In the genomic region with DNA sequence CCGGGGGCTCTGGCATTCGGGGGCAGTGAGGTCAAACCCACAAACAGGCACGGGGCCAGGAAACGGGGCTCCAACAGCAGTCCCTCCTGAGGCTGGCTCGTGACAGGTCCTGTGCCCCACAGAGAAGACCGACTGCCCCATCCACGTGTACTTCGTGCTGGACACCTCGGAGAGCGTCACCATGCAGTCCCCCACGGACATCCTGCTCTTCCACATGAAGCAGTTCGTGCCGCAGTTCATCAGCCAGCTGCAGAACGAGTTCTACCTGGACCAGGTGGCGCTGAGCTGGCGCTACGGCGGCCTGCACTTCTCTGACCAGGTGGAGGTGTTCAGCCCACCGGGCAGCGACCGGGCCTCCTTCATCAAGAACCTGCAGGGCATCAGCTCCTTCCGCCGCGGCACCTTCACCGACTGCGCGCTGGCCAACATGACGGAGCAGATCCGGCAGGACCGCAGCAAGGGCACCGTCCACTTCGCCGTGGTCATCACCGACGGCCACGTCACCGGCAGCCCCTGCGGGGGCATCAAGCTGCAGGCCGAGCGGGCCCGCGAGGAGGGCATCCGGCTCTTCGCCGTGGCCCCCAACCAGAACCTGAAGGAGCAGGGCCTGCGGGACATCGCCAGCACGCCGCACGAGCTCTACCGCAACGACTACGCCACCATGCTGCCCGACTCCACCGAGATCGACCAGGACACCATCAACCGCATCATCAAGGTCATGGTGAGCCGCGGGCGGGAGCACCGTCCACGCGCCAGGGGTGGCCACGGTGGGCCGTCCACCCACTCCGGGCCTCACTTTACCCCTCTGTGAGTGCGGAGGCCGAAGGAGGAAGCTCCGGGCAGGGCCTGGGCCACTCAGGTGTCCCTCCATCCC, we compare ENCODE assay signal across 11 cellular contexts. TPM values are rescaled to one million over a fixed set of nuclear protein-coding genes. Genes with fewer than 3 reads are reported as not detected.
DNase-seq lines count a peak whose midpoint lies in the region; ATAC-seq and TF ChIP-seq lines count a peak whose summit lies in the region.
"Had no signal": no experiment of that assay in that cellular context is flagged by ENCODE, and none has a peak within 500 bp of the region (broad histone marks: within the 10 kb centered on the region; RNA-seq: fewer than 3 reads in every experiment).

No MANE protein-coding gene starts in this region.

- DNase-seq in activated CD4-positive, alpha-beta T cell treated with anti-CD3 and anti-CD28 coated beads for 1 hour = peak; percentile 3
- no peak for DNase-seq in activated CD4-positive, alpha-beta T cell treated with anti-CD3 and anti-CD28 coated beads, Interleukin-2, amount 10 ng/mL, durations not matched to agents 24 days and 14 days
- DNase-seq in activated B cell treated with CpG ODN at 0.5 μM for 24 hours (peak; percentile 7), left colon (peak; percentile 1 to 20), KG1 (lab: John Stamatoyannopoulos, UW) (no peak), NCI-H526 treated with DMSO at 0.1 percent for 48 hours (lab: John Stamatoyannopoulos, UW) (no peak)
- DNase-seq in stimulated activated naive B cell treated with anti-CD40 and anti-IgM and Interleukin-4, amounts not matched to agents 10 μg/mL and 1 μg/mL and 100 μg/mL, for 72 hours = peak; percentile 0
- DNase-seq: Calu3, NCI-H446 treated with DMSO at 0.1 percent for 48 hours had no signal

- ATAC-seq in activated B cell treated with CpG ODN at 0.5 μM for 24 hours (ENCODE audit: low read depth) = no peak
- no peak for ATAC-seq in left colon
- ATAC-seq in stimulated activated naive B cell treated with anti-CD40 and anti-IgM and Interleukin-4, amounts not matched to agents 10 μg/mL and 1 μg/mL and 100 μg/mL, for 72 hours (replicated peaks) = no peak
- ATAC-seq in HG03521 (IDR thresholded peaks at IDR 0.05; ENCODE audit: unreplicated experiment) = no peak

- no peak overlapping the region for H3K27ac Mint-ChIP-seq in activated CD4-positive, alpha-beta T cell treated with anti-CD3 and anti-CD28 coated beads, Interleukin-2, amount 10 ng/mL, durations not matched to agents 24 days and 14 days
- H3K27ac Mint-ChIP-seq in activated B cell treated with CpG ODN at 0.5 μM for 24 hours = no peak overlapping the region
- no peak overlapping the region for H3K27ac Mint-ChIP-seq in stimulated activated naive B cell treated with anti-CD40 and anti-IgM and Interleukin-4, amounts not matched to agents 10 μg/mL and 1 μg/mL and 100 μg/mL, for 72 hours

- no peak overlapping the region for H3K4me3 Mint-ChIP-seq in activated CD4-positive, alpha-beta T cell treated with anti-CD3 and anti-CD28 coated beads, Interleukin-2, amount 10 ng/mL, durations not matched to agents 24 days and 14 days
- H3K4me3 Mint-ChIP-seq in activated B cell treated with CpG ODN at 0.5 μM for 24 hours = no peak overlapping the region
- no peak overlapping the region for H3K4me3 Mint-ChIP-seq in stimulated activated naive B cell treated with anti-CD40 and anti-IgM and Interleukin-4, amounts not matched to agents 10 μg/mL and 1 μg/mL and 100 μg/mL, for 72 hours

- intact Hi-C loops in activated CD4-positive, alpha-beta T cell treated with anti-CD3 and anti-CD28 coated beads, Interleukin-2, amount 10 ng/mL, durations not matched to agents 24 days and 14 days (cut with micrococcal nuclease) = no loop called here
- intact Hi-C loops in activated B cell treated with CpG ODN at 0.5 μM for 24 hours (cut with micrococcal nuclease) = no loop called here
- intact Hi-C loops in left colon (cut with DNase I, micrococcal nuclease) = loop anchor here in 1 of 2 donors (5.0 kb wide), 1 partner anchor 50 kb away; no protein-coding TSS in a partner anchor

- no peaks in the 10 kb centered on the region for H3K27me3 Mint-ChIP-seq in activated CD4-positive, alpha-beta T cell treated with anti-CD3 and anti-CD28 coated beads, Interleukin-2, amount 10 ng/mL, durations not matched to agents 24 days and 14 days
- no peaks in the 10 kb centered on the region for H3K27me3 Mint-ChIP-seq in activated B cell treated with CpG ODN at 0.5 μM for 24 hours
- peaks cover 7 to 9% of the 10 kb centered on the region in 2 donors for H3K27me3 Mint-ChIP-seq in stimulated activated naive B cell treated with anti-CD40 and anti-IgM and Interleukin-4, amounts not matched to agents 10 μg/mL and 1 μg/mL and 100 μg/mL, for 72 hours

- POLR2A ChIA-PET in activated B cell treated with CpG ODN at 0.5 μM for 24 hours (lab: Charles Lee) = no interaction called here

- no peaks in the 10 kb centered on the region for H3K4me1 Mint-ChIP-seq in activated CD4-positive, alpha-beta T cell treated with anti-CD3 and anti-CD28 coated beads, Interleukin-2, amount 10 ng/mL, durations not matched to agents 24 days and 14 days
- H3K4me1 Mint-ChIP-seq in activated B cell treated with CpG ODN at 0.5 μM for 24 hours = no peaks in the 10 kb centered on the region
- no peaks in the 10 kb centered on the region for H3K4me1 Mint-ChIP-seq in stimulated activated naive B cell treated with anti-CD40 and anti-IgM and Interleukin-4, amounts not matched to agents 10 μg/mL and 1 μg/mL and 100 μg/mL, for 72 hours

- CTCF ChIA-PET in activated B cell treated with CpG ODN at 0.5 μM for 24 hours (lab: Charles Lee) = no interaction called here

- no peak for TF ChIP-seq CTCF in activated B cell treated with CpG ODN at 0.5 μM for 24 hours (IDR thresholded peaks at IDR 0.05)

- no peaks in the 10 kb centered on the region for H3K36me3 Mint-ChIP-seq in activated CD4-positive, alpha-beta T cell treated with anti-CD3 and anti-CD28 coated beads, Interleukin-2, amount 10 ng/mL, durations not matched to agents 24 days and 14 days (ENCODE audit: low read depth)
- no peaks in the 10 kb centered on the region for H3K36me3 Mint-ChIP-seq in activated B cell treated with CpG ODN at 0.5 μM for 24 hours (ENCODE audit: low read depth)
- no peaks in the 10 kb centered on the region for H3K36me3 Mint-ChIP-seq in stimulated activated naive B cell treated with anti-CD40 and anti-IgM and Interleukin-4, amounts not matched to agents 10 μg/mL and 1 μg/mL and 100 μg/mL, for 72 hours

- peaks cover 15% of the 10 kb centered on the region for H3K9me3 Mint-ChIP-seq in activated CD4-positive, alpha-beta T cell treated with anti-CD3 and anti-CD28 coated beads, Interleukin-2, amount 10 ng/mL, durations not matched to agents 24 days and 14 days
- peaks cover 7% of the 10 kb centered on the region for H3K9me3 Mint-ChIP-seq in activated B cell treated with CpG ODN at 0.5 μM for 24 hours
- H3K9me3 Mint-ChIP-seq in stimulated activated naive B cell treated with anti-CD40 and anti-IgM and Interleukin-4, amounts not matched to agents 10 μg/mL and 1 μg/mL and 100 μg/mL, for 72 hours = peaks cover 2 to 12% of the 10 kb centered on the region in 2 donors

RNA-seq across cellular contexts. Expression of a gene that starts 14.2 kb away (rescaled TPM):
- total RNA-seq in activated CD4-positive, alpha-beta T cell treated with anti-CD3 and anti-CD28 coated beads, Interleukin-2, amount 10 ng/mL, durations not matched to agents 24 days and 14 days = 2.0 and 2.3 TPM in 2 replicates
- total RNA-seq in activated B cell treated with CpG ODN at 0.5 μM for 24 hours (0.40 and 1.4 TPM in 2 replicates), left colon (100 to 1,000 TPM in 1 of 2 donors, 10 to 100 TPM in 1; 65.5 to 193 TPM)
- total RNA-seq: HT-29 had no signal

RNA-seq across cellular contexts. Expression of a gene that starts 43.3 kb away (rescaled TPM):
- total RNA-seq in activated CD4-positive, alpha-beta T cell treated with anti-CD3 and anti-CD28 coated beads, Interleukin-2, amount 10 ng/mL, durations not matched to agents 24 days and 14 days = 0.30 and 0.43 TPM in 2 replicates
- 0.69 and 0.73 TPM in 2 replicates for total RNA-seq in activated B cell treated with CpG ODN at 0.5 μM for 24 hours
- under 1 TPM; 0.22 to 0.52 TPM for total RNA-seq in left colon

Comparison
In these comparisons a context has a peak if more than half of its experiments do, and no peak if none do; other contexts are left out.
1. DNase-seq: peak in activated CD4-positive, alpha-beta T cell treated with anti-CD3 and anti-CD28 coated beads for 1 hour (single experiment), activated B cell treated with CpG ODN at 0.5 μM for 24 hours (single experiment), left colon (2 of 2) and stimulated activated naive B cell treated with anti-CD40 and anti-IgM and Interleukin-4, amounts not matched to agents 10 μg/mL and 1 μg/mL and 100 μg/mL, for 72 hours (single experiment); none in activated CD4-positive, alpha-beta T cell treated with anti-CD3 and anti-CD28 coated beads, Interleukin-2, amount 10 ng/mL, durations not matched to agents 24 days and 14 days (single experiment), KG1 (single experiment) and NCI-H526 treated with DMSO at 0.1 percent for 48 hours (single experiment).
2. RNA of a gene that starts 14.2 kb away (total RNA-seq): 65.5 to 193 TPM in left colon; 2.0 to 2.3 TPM in activated CD4-positive, alpha-beta T cell treated with anti-CD3 and anti-CD28 coated beads, Interleukin-2, amount 10 ng/mL, durations not matched to agents 24 days and 14 days and 0.40 to 1.4 TPM in activated B cell treated with CpG ODN at 0.5 μM for 24 hours; every median in the first group is over 10 times any median in the second.